8 cellular contexts compared by ENCODE assay signal in genomic region chr7:121138262-121138933, GRCh38.
DNase-seq lines count a peak whose midpoint lies in the region; ATAC-seq, FAIRE-seq and TF ChIP-seq lines count a peak whose summit lies in the region.

No MANE protein-coding gene starts in this region.

- ATAC-seq in A549 (no peak), GM18868 (IDR thresholded peaks at IDR 0.05; ENCODE audit: unreplicated experiment) (peak; percentile 99), HG03025 (IDR thresholded peaks at IDR 0.05; ENCODE audit: low FRiP score, unreplicated experiment) (peak; percentile 100), left lobe of liver (peak; percentile 63), left colon (no peak), left cardiac atrium (no peak)

- H3K4me1 ChIP-seq in A549: no peaks in the 10 kb centered on the region

- no peaks in the 10 kb centered on the region for H3K4me1 Mint-ChIP-seq in progenitor cell of endocrine pancreas (ENCODE audit: low read depth)

- intact Hi-C loops in left colon (cut with DNase I, micrococcal nuclease) (no loop called here), left cardiac atrium (cut with DNase I) (no loop called here)

- H3K9me3 Mint-ChIP-seq in progenitor cell of endocrine pancreas (ENCODE audit: low read depth): no peaks in the 10 kb centered on the region

- no peak for TF ChIP-seq EP300 in A549 (IDR thresholded peaks at IDR 0.05)

- H3K27ac ChIP-seq in A549: no peak overlapping the region

- no peaks in the 10 kb centered on the region for H3K9me3 ChIP-seq in A549

- TF ChIP-seq CTCF in A549 (IDR thresholded peaks at IDR 0.05) (no peak), progenitor cell of endocrine pancreas (IDR thresholded peaks at IDR 0.05; ENCODE audit: unreplicated experiment) (no peak)

- no peaks in the 10 kb centered on the region for H3K27me3 Mint-ChIP-seq in progenitor cell of endocrine pancreas

- no peak overlapping the region for H3K27ac Mint-ChIP-seq in progenitor cell of endocrine pancreas

- 11% methylated on average over 8 of the region's 8 CpGs for WGBS in A549 (ENCODE audit: missing lambda C conversion rate)

- no peak for TF ChIP-seq POLR2A in A549 (IDR thresholded peaks at IDR 0.05; ENCODE audit: low read length)

- no peaks in the 10 kb centered on the region for H3K36me3 Mint-ChIP-seq in progenitor cell of endocrine pancreas (ENCODE audit: insufficient read depth)

- no peak overlapping the region for H3K4me3 ChIP-seq in A549

- H3K4me2 ChIP-seq in A549: peak overlapping the region; percentile 18

- no peak for DNase-seq in A549 (ENCODE audit: low read depth in 1 of 2, low spot score in 1 of 2)
- peak; percentile 73 for DNase-seq in NCI-H2196 treated with DMSO at 0.1 percent for 48 hours (lab: John Stamatoyannopoulos, UW; ENCODE audit: unreplicated experiment)
- DNase-seq in left lobe of liver (ENCODE audit: low spot score): no peak
- DNase-seq in left colon: no peak
- DNase-seq in left cardiac atrium: no peak
- DNase-seq in progenitor cell of endocrine pancreas (ENCODE audit: low spot score, unreplicated experiment): no peak

- FAIRE-seq in A549 (lab: Jason Lieb, UNC): no peak

- no peak overlapping the region for H3K4me3 Mint-ChIP-seq in progenitor cell of endocrine pancreas (ENCODE audit: low read depth)

- POLR2A ChIA-PET in A549 (lab: Yijun Ruan, JAX): no interaction called here

- no peak for TF ChIP-seq RAD21 in A549 (conservative IDR thresholded peaks at IDR 0.05 in 1 of 2, IDR thresholded peaks at IDR 0.05 in 1 of 2)

- CTCF ChIA-PET in A549 (lab: Yijun Ruan, JAX): interaction anchor here (1.1 kb wide), 1 partner anchor 332 kb away, joined by 3 read pairs; no protein-coding TSS in a partner anchor

TF ChIP-seq in A549, 52 proteins besides CTCF, POLR2A, EP300 and RAD21:
- TF ChIP-seq MAX (IDR thresholded peaks at IDR 0.05) (no peak), HEYL (CRISPR knock-in tag; IDR thresholded peaks at IDR 0.05) (no peak), NR3C1 (IDR thresholded peaks at IDR 0.05) (no peak), RCOR1 (IDR thresholded peaks at IDR 0.05; ENCODE audit: low read depth, low read length) (no peak), GATA3 (IDR thresholded peaks at IDR 0.05; ENCODE audit: borderline replicate concordance) (no peak), RNF2 (IDR thresholded peaks at IDR 0.05; ENCODE audit: borderline replicate concordance, low read depth) (no peak), RARB (CRISPR knock-in tag; IDR thresholded peaks at IDR 0.05) (no peak), CBX8 (IDR thresholded peaks at IDR 0.05) (no peak), NPAS2 (CRISPR knock-in tag; IDR thresholded peaks at IDR 0.05; ENCODE audit: borderline replicate concordance) (no peak), ZC3H11A (IDR thresholded peaks at IDR 0.05) (no peak), ZFP36 (IDR thresholded peaks at IDR 0.05; ENCODE audit: borderline replicate concordance, partially characterized antibody) (no peak), CEBPB (IDR thresholded peaks at IDR 0.05) (no peak), FOXS1 (CRISPR knock-in tag; IDR thresholded peaks at IDR 0.05) (no peak), CHD2 (IDR thresholded peaks at IDR 0.05; ENCODE audit: low read length, partially characterized antibody) (no peak), E2F6 (IDR thresholded peaks at IDR 0.05; ENCODE audit: borderline replicate concordance, low read depth) (no peak), HOXA7 (CRISPR knock-in tag; IDR thresholded peaks at IDR 0.05) (no peak), CHD4 (IDR thresholded peaks at IDR 0.05; ENCODE audit: borderline replicate concordance) (no peak), RFX5 (IDR thresholded peaks at IDR 0.05) (no peak), KDM5A (IDR thresholded peaks at IDR 0.05) (no peak), ZSCAN20 (CRISPR knock-in tag; IDR thresholded peaks at IDR 0.05) (no peak)

Comparison
In these comparisons a context has a peak if more than half of its experiments do, and no peak if none do; other contexts are left out.
1. ATAC-seq: peak in GM18868 (single experiment), HG03025 (single experiment) and left lobe of liver (single experiment); none in A549 (0 of 2), left colon (single experiment) and left cardiac atrium (0 of 2).